Comparison of ENCODE assay signal across 1 cellular context in the genomic region with DNA sequence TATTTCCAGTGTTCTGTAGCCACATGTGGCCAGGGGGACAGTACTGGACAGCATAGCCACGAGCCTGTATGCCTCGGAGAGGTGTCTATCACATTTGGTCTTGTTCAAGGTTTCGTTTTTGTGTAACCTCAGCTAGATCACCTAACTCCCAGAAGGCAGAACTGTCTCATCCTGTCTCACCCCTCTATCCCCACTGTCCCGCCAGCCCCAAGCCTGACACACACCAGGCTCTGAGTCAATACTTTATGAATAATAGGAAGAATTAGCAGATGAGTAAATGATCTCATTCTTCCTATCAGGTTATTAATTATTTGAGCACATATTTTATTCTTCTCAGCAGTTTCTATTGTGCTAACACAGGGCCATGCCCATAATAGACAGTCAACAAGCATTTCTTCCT.
TF ChIP-seq lines count a peak whose summit lies in the region.

No MANE protein-coding gene starts in this region.

TF ChIP-seq in GM12878, 131 proteins besides CTCF, POLR2A, EP300 and RAD21 (continued from another document):
- TF ChIP-seq YY1 (IDR thresholded peaks at IDR 0.05; ENCODE audit: low read depth, low read length) = no peak
- TF ChIP-seq, protein P1, sequence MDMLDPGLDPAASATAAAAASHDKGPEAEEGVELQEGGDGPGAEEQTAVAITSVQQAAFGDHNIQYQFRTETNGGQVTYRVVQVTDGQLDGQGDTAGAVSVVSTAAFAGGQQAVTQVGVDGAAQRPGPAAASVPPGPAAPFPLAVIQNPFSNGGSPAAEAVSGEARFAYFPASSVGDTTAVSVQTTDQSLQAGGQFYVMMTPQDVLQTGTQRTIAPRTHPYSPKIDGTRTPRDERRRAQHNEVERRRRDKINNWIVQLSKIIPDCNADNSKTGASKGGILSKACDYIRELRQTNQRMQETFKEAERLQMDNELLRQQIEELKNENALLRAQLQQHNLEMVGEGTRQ (IDR thresholded peaks at IDR 0.05; ENCODE audit: borderline replicate concordance, low read depth, low read length) = no peak
- TF ChIP-seq NRF1 (conservative IDR thresholded peaks at IDR 0.05; ENCODE audit: low read depth, low read length) = no peak
- TF ChIP-seq IKZF2 (IDR thresholded peaks at IDR 0.05) = no peak
- no peak for TF ChIP-seq PML (IDR thresholded peaks at IDR 0.05; ENCODE audit: low read length)
- TF ChIP-seq GABPA (IDR thresholded peaks at IDR 0.05; ENCODE audit: low read depth) = no peak
- TF ChIP-seq CEBPB (IDR thresholded peaks at IDR 0.05; ENCODE audit: borderline replicate concordance in 1 of 2, low read depth in 2 of 2, low read length in 2 of 2) = no peak
- TF ChIP-seq HCFC1 (IDR thresholded peaks at IDR 0.05; ENCODE audit: low read length) = no peak
TF ChIP-seq in GM12878: peak in this region for 0.
